13 cellular contexts compared by ENCODE assay signal in genomic region chr12:56715798-56716197, GRCh38. TPM values are rescaled to one million over a fixed set of nuclear protein-coding genes. Genes with fewer than 3 reads are reported as not detected.
DNase-seq lines count a peak whose midpoint lies in the region; ATAC-seq and TF ChIP-seq lines count a peak whose summit lies in the region.
"Had no signal": no experiment of that assay in that cellular context is flagged by ENCODE, and none has a peak within 500 bp of the region (broad histone marks: within the 10 kb centered on the region; RNA-seq: fewer than 3 reads in every experiment).

No MANE protein-coding gene starts in this region.

- TF ChIP-seq CTCF in MM.1S (IDR thresholded peaks at IDR 0.05; ENCODE audit: low read length) = no peak
- TF ChIP-seq CTCF in gastrocnemius medialis (IDR thresholded peaks at IDR 0.05 in 4 of 5, conservative IDR thresholded peaks at IDR 0.05 in 1 of 5) = no peak

- no peak for TF ChIP-seq POLR2A in gastrocnemius medialis (IDR thresholded peaks at IDR 0.05)

- H2AFZ ChIP-seq in MM.1S (ENCODE audit: low read length) = no peak overlapping the region

- H3K4me3 ChIP-seq in MM.1S (ENCODE audit: low read length) (peak overlapping the region; percentile 0; the same call in 1 of the 2 replicates), gastrocnemius medialis (no peak overlapping the region)
- H3K4me3 ChIP-seq: A549, esophagus squamous epithelium had no signal

- peak overlapping the region; percentile 53 for H3K4me2 ChIP-seq in MM.1S (ENCODE audit: low read depth, low read length)
- H3K4me2 ChIP-seq: A549 had no signal

- H3K4me1 Mint-ChIP-seq in activated CD4-positive, alpha-beta T cell treated with anti-CD3 and anti-CD28 coated beads, Interleukin-2, amount 10 ng/mL, durations not matched to agents 24 days and 14 days = peaks cover 51% of the 10 kb centered on the region
- H3K4me1 Mint-ChIP-seq in dendritic cell treated with granulocyte-macrophage colony-stimulating factor and Interleukin-4, amounts not matched to agents 40 ng/mL and 50 ng/mL, for 4 days (ENCODE audit: low read depth) = peaks cover 48% of the 10 kb centered on the region

- intact Hi-C loops in activated CD4-positive, alpha-beta T cell treated with anti-CD3 and anti-CD28 coated beads, Interleukin-2, amount 10 ng/mL, durations not matched to agents 24 days and 14 days (cut with micrococcal nuclease) = no loop called here
- intact Hi-C loops in dendritic cell treated with granulocyte-macrophage colony-stimulating factor and Interleukin-4, amounts not matched to agents 40 ng/mL and 50 ng/mL, for 4 days (cut with micrococcal nuclease) = no loop called here
- intact Hi-C loops in gastrocnemius medialis (cut with DNase I; ENCODE audit: low total_unique reads) = no loop called here

- peak overlapping the region; percentile 95 for H3K27ac ChIP-seq in MM.1S (ENCODE audit: low read length)
- peak overlapping the region; percentile 80 to 97 (median 95) for H3K27ac ChIP-seq in gastrocnemius medialis
- H3K27ac ChIP-seq: A549 had no signal

- ATAC-seq in gastrocnemius medialis = no peak
- ATAC-seq in GM21619 (IDR thresholded peaks at IDR 0.05; ENCODE audit: unreplicated experiment) = no peak

- DNase-seq in activated CD4-positive, alpha-beta T cell treated with anti-CD3 and anti-CD28 coated beads, Interleukin-2, amount 10 ng/mL, durations not matched to agents 24 days and 14 days = no peak
- DNase-seq in activated CD4-positive, alpha-beta T cell treated with anti-CD3 and anti-CD28 coated beads for 48 hours = no peak
- no peak for DNase-seq in MM.1S
- no peak for DNase-seq in gastrocnemius medialis
- no peak for DNase-seq in hypothalamus (lab: John Stamatoyannopoulos, UW)
- DNase-seq in nucleus accumbens (lab: John Stamatoyannopoulos, UW) = no peak
- DNase-seq: esophagus squamous epithelium, left colon, NCI-H1048, SW 1271 had no signal

- H3K79me2 ChIP-seq in MM.1S (ENCODE audit: low read length) = peaks cover 75% of the 10 kb centered on the region

- H3K27ac Mint-ChIP-seq in activated CD4-positive, alpha-beta T cell treated with anti-CD3 and anti-CD28 coated beads, Interleukin-2, amount 10 ng/mL, durations not matched to agents 24 days and 14 days = peak overlapping the region; percentile 25
- peak overlapping the region; percentile 61 for H3K27ac Mint-ChIP-seq in dendritic cell treated with granulocyte-macrophage colony-stimulating factor and Interleukin-4, amounts not matched to agents 40 ng/mL and 50 ng/mL, for 4 days

- in situ Hi-C loops in gastrocnemius medialis (cut with MboI; ENCODE audit: low sequenced_read_pairs in 4 of 4) = no loop called here

- no peaks in the 10 kb centered on the region for H3K9me2 ChIP-seq in MM.1S (replicated peaks; ENCODE audit: insufficient read depth, low read length)

- H3K36me3 ChIP-seq in MM.1S (replicated peaks; ENCODE audit: insufficient read depth, low read length) = peaks cover 13% of the 10 kb centered on the region
- peaks cover 4 to 71% of the 10 kb centered on the region in 2 donors for H3K36me3 ChIP-seq in gastrocnemius medialis

- H3F3A ChIP-seq in MM.1S (ENCODE audit: insufficient read depth, low read length) = peaks cover 85% of the 10 kb centered on the region

- H3K9me3 ChIP-seq in MM.1S (replicated peaks; ENCODE audit: insufficient read depth, low read length) (no peaks in the 10 kb centered on the region), gastrocnemius medialis (no peaks in the 10 kb centered on the region)
- H3K9me3 ChIP-seq: A549, esophagus squamous epithelium had no signal

- H3K27me3 ChIP-seq in MM.1S (replicated peaks; ENCODE audit: insufficient read depth, low read length) (no peaks in the 10 kb centered on the region), gastrocnemius medialis (no peaks in the 10 kb centered on the region)
- H3K27me3 ChIP-seq: esophagus squamous epithelium had no signal

- H4K20me1 ChIP-seq in MM.1S (ENCODE audit: insufficient read depth, low read length) = peaks cover 37% of the 10 kb centered on the region

- peak overlapping the region; percentile 64; the same call in 1 of the 2 replicates for H3K9ac ChIP-seq in MM.1S (ENCODE audit: low read length)

- H3K4me3 Mint-ChIP-seq in activated CD4-positive, alpha-beta T cell treated with anti-CD3 and anti-CD28 coated beads, Interleukin-2, amount 10 ng/mL, durations not matched to agents 24 days and 14 days = no peak overlapping the region
- H3K4me3 Mint-ChIP-seq in dendritic cell treated with granulocyte-macrophage colony-stimulating factor and Interleukin-4, amounts not matched to agents 40 ng/mL and 50 ng/mL, for 4 days = no peak overlapping the region

- H3K4me1 ChIP-seq in MM.1S (ENCODE audit: low read length) (peaks cover 78% of the 10 kb centered on the region), gastrocnemius medialis (peaks cover 76 to 86% of the 10 kb centered on the region in 2 donors)

- no peaks in the 10 kb centered on the region for H3K9me3 Mint-ChIP-seq in activated CD4-positive, alpha-beta T cell treated with anti-CD3 and anti-CD28 coated beads, Interleukin-2, amount 10 ng/mL, durations not matched to agents 24 days and 14 days
- H3K9me3 Mint-ChIP-seq in dendritic cell treated with granulocyte-macrophage colony-stimulating factor and Interleukin-4, amounts not matched to agents 40 ng/mL and 50 ng/mL, for 4 days = no peaks in the 10 kb centered on the region

- H3K27me3 Mint-ChIP-seq in activated CD4-positive, alpha-beta T cell treated with anti-CD3 and anti-CD28 coated beads, Interleukin-2, amount 10 ng/mL, durations not matched to agents 24 days and 14 days = no peaks in the 10 kb centered on the region
- no peaks in the 10 kb centered on the region for H3K27me3 Mint-ChIP-seq in dendritic cell treated with granulocyte-macrophage colony-stimulating factor and Interleukin-4, amounts not matched to agents 40 ng/mL and 50 ng/mL, for 4 days

- peaks cover 83% of the 10 kb centered on the region for H3K36me3 Mint-ChIP-seq in activated CD4-positive, alpha-beta T cell treated with anti-CD3 and anti-CD28 coated beads, Interleukin-2, amount 10 ng/mL, durations not matched to agents 24 days and 14 days (ENCODE audit: low read depth)
- H3K36me3 Mint-ChIP-seq in dendritic cell treated with granulocyte-macrophage colony-stimulating factor and Interleukin-4, amounts not matched to agents 40 ng/mL and 50 ng/mL, for 4 days (ENCODE audit: low read depth) = peaks cover 92% of the 10 kb centered on the region

RNA-seq across cellular contexts. Expression of gene NACA, which starts 9.3 kb away (rescaled TPM):
- total RNA-seq in activated CD4-positive, alpha-beta T cell treated with anti-CD3 and anti-CD28 coated beads, Interleukin-2, amount 10 ng/mL, durations not matched to agents 24 days and 14 days = 1,041 and 1,057 TPM in 2 replicates
- 100 to 1,000 TPM; 225 to 438 (median 398) TPM for total RNA-seq in gastrocnemius medialis

RNA-seq across cellular contexts. Expression of gene PTGES3, which starts 27.7 kb away (rescaled TPM):
- 351 and 357 TPM in 2 replicates for total RNA-seq in activated CD4-positive, alpha-beta T cell treated with anti-CD3 and anti-CD28 coated beads, Interleukin-2, amount 10 ng/mL, durations not matched to agents 24 days and 14 days
- 10 to 100 TPM; 57.2 to 81.4 (median 69.3) TPM for total RNA-seq in gastrocnemius medialis

RNA-seq across cellular contexts. Expression of gene PRIM1, which starts 36.3 kb away (rescaled TPM):
- total RNA-seq in activated CD4-positive, alpha-beta T cell treated with anti-CD3 and anti-CD28 coated beads, Interleukin-2, amount 10 ng/mL, durations not matched to agents 24 days and 14 days = 69.2 and 74.0 TPM in 2 replicates
- total RNA-seq in gastrocnemius medialis = 1 to 10 TPM; 3.2 to 5.9 (median 3.7) TPM

RNA-seq across cellular contexts. Expression of gene HSD17B6, which starts 47.3 kb away (rescaled TPM):
- total RNA-seq in activated CD4-positive, alpha-beta T cell treated with anti-CD3 and anti-CD28 coated beads, Interleukin-2, amount 10 ng/mL, durations not matched to agents 24 days and 14 days = 1.3 and 2.4 TPM in 2 replicates
- total RNA-seq in gastrocnemius medialis = 1 to 10 TPM in 3 of 4 donors, not detected in 1; 1.2 to 2.3 (median 1.6) TPM

Comparison
In these comparisons a context has a peak if more than half of its experiments do, and no peak if none do; other contexts are left out.
1. RNA of gene PRIM1, which starts 36.3 kb away (total RNA-seq): 69.2 to 74.0 TPM in activated CD4-positive, alpha-beta T cell treated with anti-CD3 and anti-CD28 coated beads, Interleukin-2, amount 10 ng/mL, durations not matched to agents 24 days and 14 days; 3.2 to 5.9 TPM in gastrocnemius medialis; every median in the first group is over 10 times any median in the second.